13 cellular contexts compared by ENCODE assay signal in genomic region chr10:63346015-63346441, GRCh38.
DNase-seq lines count a peak whose midpoint lies in the region; ATAC-seq, FAIRE-seq and TF ChIP-seq lines count a peak whose summit lies in the region.
"Had no signal": no experiment of that assay in that cellular context is flagged by ENCODE, and none has a peak within 500 bp of the region (broad histone marks: within the 10 kb centered on the region; RNA-seq: fewer than 3 reads in every experiment).

No MANE protein-coding gene starts in this region.

- no peak for FAIRE-seq in frontal cortex (lab: Jason Lieb, UNC)
- FAIRE-seq: TTC549 had no signal

- no peaks in the 10 kb centered on the region for H3K27me3 Mint-ChIP-seq in HFFc6 (ENCODE audit: insufficient read depth)

- H3K27ac Mint-ChIP-seq in HFFc6: peak overlapping the region; percentile 55

- DNase-seq in AG10803 (ENCODE audit: low read depth): peak; percentile 31
- DNase-seq in HFFc6: peak; percentile 29
- peak; percentile 78 for DNase-seq in amniotic epithelial cell (ENCODE audit: low read depth)
- peak; percentile 28 for DNase-seq in fibroblast of villous mesenchyme (ENCODE audit: low read depth)
- no peak for DNase-seq in activated naive CD4-positive, alpha-beta T cell (lab: John Stamatoyannopoulos, UW)
- no peak for DNase-seq in stimulated activated CD4-positive, alpha-beta T cell treated with anti-CD3 and anti-CD28 coated beads, Interleukin-4, amount 100 ng/mL, for 24 hours
- no peak for DNase-seq in frontal cortex (ENCODE audit: low spot score in 2 of 2)
- DNase-seq: Kasumi-1 had no signal

- no peak for ATAC-seq in HG02642 (IDR thresholded peaks at IDR 0.05; ENCODE audit: poor library complexity, unreplicated experiment)
- ATAC-seq: gastroesophageal sphincter had no signal

- H3K4me3 ChIP-seq in AG10803 (ENCODE audit: low read length) (no peak overlapping the region), fibroblast of villous mesenchyme (ENCODE audit: low read depth, low read length) (no peak overlapping the region)
- H3K4me3 ChIP-seq: gastroesophageal sphincter, suprapubic skin had no signal

- H3K4me3 Mint-ChIP-seq in HFFc6: no peak overlapping the region
- H3K4me3 Mint-ChIP-seq: neural crest cell had no signal

- no peak for TF ChIP-seq CTCF in AG10803 (conservative IDR thresholded peaks at IDR 0.05; ENCODE audit: low read length)
- TF ChIP-seq CTCF in HFFc6 (IDR thresholded peaks at IDR 0.05): no peak
- no peak for TF ChIP-seq CTCF in fibroblast of villous mesenchyme (IDR thresholded peaks at IDR 0.05; ENCODE audit: insufficient read depth, low read depth, low read length)

- no peaks in the 10 kb centered on the region for H3K9me3 Mint-ChIP-seq in HFFc6

- H3K36me3 Mint-ChIP-seq in HFFc6 (ENCODE audit: low read depth): no peaks in the 10 kb centered on the region

- peaks cover 38% of the 10 kb centered on the region for H3K4me1 Mint-ChIP-seq in HFFc6 (ENCODE audit: low read depth)

Comparison
In these comparisons a context has a peak if more than half of its experiments do, and no peak if none do; other contexts are left out.
1. DNase-seq: peak in AG10803 (single experiment), HFFc6 (single experiment), amniotic epithelial cell (single experiment) and fibroblast of villous mesenchyme (single experiment); none in activated naive CD4-positive, alpha-beta T cell (0 of 4), stimulated activated CD4-positive, alpha-beta T cell treated with anti-CD3 and anti-CD28 coated beads, Interleukin-4, amount 100 ng/mL, for 24 hours (single experiment) and frontal cortex (0 of 2).